Comparison of ENCODE assay signal across 8 cellular contexts in the genomic region with DNA sequence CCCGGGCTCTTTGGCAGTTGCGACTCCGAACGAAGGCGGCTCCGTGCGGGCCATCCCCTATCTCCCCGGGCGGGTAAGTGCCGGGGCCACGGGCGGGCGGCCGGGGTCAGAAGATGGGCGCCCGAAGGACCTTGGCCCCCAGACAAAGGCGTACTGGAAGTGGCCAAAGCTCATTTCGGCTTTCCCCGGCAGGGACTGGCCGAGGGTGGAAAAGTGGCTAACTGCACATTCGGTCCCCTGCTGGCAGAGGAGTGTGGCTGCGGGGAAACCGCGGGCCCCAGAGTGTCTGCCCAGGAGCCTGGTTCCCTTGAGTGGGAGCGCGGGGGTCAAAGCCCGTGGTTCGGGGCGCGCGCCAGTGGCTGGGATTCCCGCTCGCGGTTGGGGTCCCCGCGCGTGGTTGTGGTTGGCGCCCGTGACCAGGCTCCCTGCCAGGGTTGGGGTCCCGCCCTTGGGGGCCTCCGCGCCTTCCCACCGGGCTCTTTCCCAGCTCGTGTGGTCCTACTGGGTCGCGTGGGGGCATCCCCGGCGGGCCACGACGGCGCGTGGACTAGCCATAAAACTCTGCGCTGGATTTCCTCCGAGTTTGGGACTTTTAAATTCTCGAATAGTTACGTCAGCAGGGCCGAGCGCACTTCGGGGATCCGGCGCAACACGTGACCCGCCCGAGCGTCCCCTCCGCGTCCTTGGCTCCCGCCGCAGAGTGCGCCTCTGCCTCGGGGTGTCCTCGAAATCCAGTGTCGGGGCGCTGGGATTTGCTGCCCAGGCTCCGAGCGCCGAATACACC.
DNase-seq lines count a peak whose midpoint lies in the region; ATAC-seq lines count a peak whose summit lies in the region.

No MANE protein-coding gene starts in this region.

- H3K27ac ChIP-seq in rectal smooth muscle tissue (ENCODE audit: low read depth, low read length), result peak overlapping the region; percentile 99

- POLR2A ChIA-PET in activated naive CD8-positive, alpha-beta T cell treated with anti-CD3 and anti-CD28 coated beads, Interleukin-2, amount 10 ng/mL, durations not matched to agents 7 days and 5 days (lab: Charles Lee), result no interaction called here

- H3K4me3 ChIP-seq in rectal smooth muscle tissue (ENCODE audit: low read length), result peak overlapping the region; percentile 78

- no peaks in the 10 kb centered on the region for H3K36me3 ChIP-seq in rectal smooth muscle tissue (ENCODE audit: control insufficient read depth, insufficient read depth, low read length)

- ATAC-seq in activated naive CD8-positive, alpha-beta T cell treated with anti-CD3 and anti-CD28 coated beads, Interleukin-2, amount 10 ng/mL, durations not matched to agents 7 days and 5 days (ENCODE audit: low read depth), result no peak
- no peak for ATAC-seq in GM19023 (IDR thresholded peaks at IDR 0.05; ENCODE audit: unreplicated experiment)

- peak overlapping the region; percentile 13 for H3K4me3 Mint-ChIP-seq in activated naive CD8-positive, alpha-beta T cell treated with anti-CD3 and anti-CD28 coated beads, Interleukin-2, amount 10 ng/mL, durations not matched to agents 7 days and 5 days

- peaks cover 2% of the 10 kb centered on the region for H3K4me1 Mint-ChIP-seq in activated naive CD8-positive, alpha-beta T cell treated with anti-CD3 and anti-CD28 coated beads, Interleukin-2, amount 10 ng/mL, durations not matched to agents 7 days and 5 days

- DNase-seq in NCI-H2029 (lab: John Stamatoyannopoulos, UW), result peak; percentile 16
- no peak for DNase-seq in NCI-H2029 treated with DMSO at 0.1 percent for 48 hours (lab: John Stamatoyannopoulos, UW)
- DNase-seq in HuH-7 (ENCODE audit: low spot score), result peak; percentile 94
- peak; percentile 27 for DNase-seq in activated naive CD8-positive, alpha-beta T cell treated with anti-CD3 and anti-CD28 coated beads, Interleukin-2, amount 10 ng/mL, durations not matched to agents 7 days and 5 days
- peak; percentile 84 for DNase-seq in cardiac septum (ENCODE audit: low spot score)
- DNase-seq in SIG-M5 treated with dmso at 0.1 percent for 504 hours (lab: John Stamatoyannopoulos, UW; ENCODE audit: unreplicated experiment), result no peak

- no peak overlapping the region for H3K27ac Mint-ChIP-seq in activated naive CD8-positive, alpha-beta T cell treated with anti-CD3 and anti-CD28 coated beads, Interleukin-2, amount 10 ng/mL, durations not matched to agents 7 days and 5 days

- H3K27me3 ChIP-seq in rectal smooth muscle tissue (ENCODE audit: control insufficient read depth, insufficient read depth, low read length), result no peaks in the 10 kb centered on the region

- no peaks in the 10 kb centered on the region for H3K36me3 Mint-ChIP-seq in activated naive CD8-positive, alpha-beta T cell treated with anti-CD3 and anti-CD28 coated beads, Interleukin-2, amount 10 ng/mL, durations not matched to agents 7 days and 5 days

- H3K9ac ChIP-seq in rectal smooth muscle tissue (ENCODE audit: low read length), result peak overlapping the region; percentile 82

- H3K27me3 Mint-ChIP-seq in activated naive CD8-positive, alpha-beta T cell treated with anti-CD3 and anti-CD28 coated beads, Interleukin-2, amount 10 ng/mL, durations not matched to agents 7 days and 5 days, result peaks cover 51% of the 10 kb centered on the region

- intact Hi-C loops in cardiac septum (cut with DNase I), result loop anchor here (1.0 to 10.0 kb wide), 4 partner anchors 26 to 189 kb away; partner anchors contain the start of genes ATE1 and NSMCE4A

- H3K4me1 ChIP-seq in rectal smooth muscle tissue (ENCODE audit: control insufficient read depth, insufficient read depth, low read length), result peaks cover 32% of the 10 kb centered on the region

- no peaks in the 10 kb centered on the region for H3K9me3 Mint-ChIP-seq in activated naive CD8-positive, alpha-beta T cell treated with anti-CD3 and anti-CD28 coated beads, Interleukin-2, amount 10 ng/mL, durations not matched to agents 7 days and 5 days

Comparison
In these comparisons a context has a peak if more than half of its experiments do, and no peak if none do; other contexts are left out.
1. DNase-seq: peak in NCI-H2029 (single experiment), HuH-7 (single experiment), activated naive CD8-positive, alpha-beta T cell treated with anti-CD3 and anti-CD28 coated beads, Interleukin-2, amount 10 ng/mL, durations not matched to agents 7 days and 5 days (single experiment) and cardiac septum (single experiment); none in NCI-H2029 treated with DMSO at 0.1 percent for 48 hours (single experiment) and SIG-M5 treated with dmso at 0.1 percent for 504 hours (single experiment).